ENCODE assay signal across 7 cellular contexts in the genomic region with DNA sequence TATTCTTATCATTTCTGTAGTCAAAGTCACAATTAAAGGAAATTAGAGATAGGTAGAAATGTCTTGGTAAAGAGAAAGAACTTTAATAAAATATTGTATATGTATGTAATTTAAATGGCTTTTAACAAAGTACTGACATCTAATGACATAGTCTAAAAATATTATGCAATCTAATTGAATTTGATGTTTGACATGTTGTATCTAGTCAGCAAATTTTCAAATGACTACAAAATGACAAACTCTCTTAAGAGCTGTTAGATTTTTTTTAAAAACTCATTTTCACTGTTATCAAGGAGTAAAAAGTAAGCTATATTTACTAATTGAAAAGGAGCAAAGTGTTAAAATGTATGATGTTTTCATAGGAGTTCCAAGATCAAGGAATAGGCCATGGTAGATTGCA.
"Had no signal": no experiment of that assay in that cellular context is flagged by ENCODE, and none has a peak within 500 bp of the region (broad histone marks: within the 10 kb centered on the region; RNA-seq: fewer than 3 reads in every experiment).

No MANE protein-coding gene starts in this region.

- H3K4me2 ChIP-seq: GM23338 had no signal

- H3K27ac ChIP-seq: HL-60 had no signal

- DNase-seq: H9, HCEC 1CT, KG1 had no signal

- ATAC-seq: GM23338 had no signal

- H3K4me3 ChIP-seq: GM23338 had no signal

- H2AFZ ChIP-seq: GM23338 had no signal

- FAIRE-seq: H1, H54 had no signal
